ENCODE assay signal across 26 cellular contexts in the genomic region with DNA sequence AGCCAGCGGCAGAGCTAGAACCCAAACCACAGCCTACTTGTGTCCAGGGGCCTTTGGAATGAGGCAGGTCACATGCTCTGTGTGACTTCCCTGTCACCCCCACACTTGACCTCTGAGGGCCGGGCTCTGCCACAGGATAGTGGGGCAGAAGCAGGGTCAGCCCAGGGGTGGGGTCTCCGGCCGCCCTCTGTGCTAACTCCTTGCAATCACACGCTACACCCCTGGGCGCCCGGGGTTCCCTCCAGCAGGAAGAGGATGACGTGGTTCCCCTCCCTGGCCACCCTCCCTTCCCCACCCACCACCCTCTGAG. TPM values are rescaled to one million over a fixed set of nuclear protein-coding genes. Genes with fewer than 3 reads are reported as not detected.
"Had no signal": no experiment of that assay in that cellular context is flagged by ENCODE, and none has a peak within 500 bp of the region (broad histone marks: within the 10 kb centered on the region; RNA-seq: fewer than 3 reads in every experiment).

No MANE protein-coding gene starts in this region.

- H3K4me3 ChIP-seq: hepatocyte, left lung, lower lobe of right lung, neural progenitor cell, ovary, right atrium auricular region, right lobe of liver, stomach, testis, thyroid gland, transverse colon, upper lobe of left lung, vagina had no signal

- H3K36me3 ChIP-seq: neural progenitor cell, ovary, transverse colon had no signal

- H3K9me3 ChIP-seq: left lung, lower lobe of right lung, ovary, right atrium auricular region, right lobe of liver, stomach, testis, thyroid gland, transverse colon, upper lobe of left lung, vagina had no signal

- H3K27ac ChIP-seq: hepatocyte, left lung, lower lobe of right lung, neural progenitor cell, ovary, right atrium auricular region, right lobe of liver, stomach, testis, thyroid gland, transverse colon, upper lobe of left lung, vagina had no signal

- FAIRE-seq: keratinocyte had no signal

- H3K4me1 ChIP-seq: left lung, lower lobe of right lung, neural progenitor cell, right atrium auricular region, right lobe of liver, stomach, testis, thyroid gland, transverse colon, upper lobe of left lung, vagina had no signal

- DNase-seq: left colon; lower lobe of right lung; mammary epithelial cell; mesenchymal stem cell; naive thymus-derived CD8-positive, alpha-beta T cell; ovary; right lobe of liver; stimulated activated CD4-positive, alpha-beta T cell treated with anti-CD3 and anti-CD28 coated beads, Interleukin-12 subunit alpha, Interleukin-12 subunit beta, amount 100 ng/mL, for 4 hours; stimulated activated CD4-positive, alpha-beta T cell treated with anti-CD3 and anti-CD28 coated beads, Interleukin-15, amount 100 ng/mL, for 24 hours; stimulated activated CD4-positive, alpha-beta T cell treated with anti-CD3 and anti-CD28 coated beads, Interleukin-2, amount 100 ng/mL, for 24 hours; stimulated activated CD4-positive, alpha-beta T cell treated with anti-CD3 and anti-CD28 coated beads, Interleukin-4, amount 100 ng/mL, for 1 hour; stimulated activated naive B cell treated with anti-CD40 and anti-IgM and Interleukin-4, amounts not matched to agents 10 μg/mL and 1 μg/mL and 100 μg/mL, for 72 hours; stimulated activated naive CD8-positive, alpha-beta T cell treated with anti-CD3 and anti-CD28 coated beads, Interleukin-15, Interleukin-2, amounts not matched to agents 100 U/mL and 50 U/mL, for 24 hours; stomach; testis; thyroid gland; transverse colon had no signal

- H3K9ac ChIP-seq: neural progenitor cell had no signal

- ATAC-seq: left colon; left lung; lower lobe of right lung; naive thymus-derived CD8-positive, alpha-beta T cell; right lobe of liver; stimulated activated naive B cell treated with anti-CD40 and anti-IgM and Interleukin-4, amounts not matched to agents 10 μg/mL and 1 μg/mL and 100 μg/mL, for 72 hours; stimulated activated naive CD8-positive, alpha-beta T cell treated with anti-CD3 and anti-CD28 coated beads, Interleukin-15, Interleukin-2, amounts not matched to agents 100 U/mL and 50 U/mL, for 24 hours had no signal

- H3K27me3 ChIP-seq: hepatocyte, left lung, neural progenitor cell, ovary, right atrium auricular region, right lobe of liver, stomach, testis, thyroid gland, transverse colon, upper lobe of left lung, vagina had no signal

- H3K4me2 ChIP-seq: hepatocyte, neural progenitor cell had no signal

RNA-seq across cellular contexts. Expression of gene BHLHA15, which starts 21.0 kb away (rescaled TPM):
- total RNA-seq: naive thymus-derived CD8-positive, alpha-beta T cell; skeletal muscle tissue; urinary bladder; vagina had no signal
- polyA plus RNA-seq: keratinocyte, ovary, urinary bladder had no signal
